ENCODE assay signal across 1 cellular context in the genomic region with DNA sequence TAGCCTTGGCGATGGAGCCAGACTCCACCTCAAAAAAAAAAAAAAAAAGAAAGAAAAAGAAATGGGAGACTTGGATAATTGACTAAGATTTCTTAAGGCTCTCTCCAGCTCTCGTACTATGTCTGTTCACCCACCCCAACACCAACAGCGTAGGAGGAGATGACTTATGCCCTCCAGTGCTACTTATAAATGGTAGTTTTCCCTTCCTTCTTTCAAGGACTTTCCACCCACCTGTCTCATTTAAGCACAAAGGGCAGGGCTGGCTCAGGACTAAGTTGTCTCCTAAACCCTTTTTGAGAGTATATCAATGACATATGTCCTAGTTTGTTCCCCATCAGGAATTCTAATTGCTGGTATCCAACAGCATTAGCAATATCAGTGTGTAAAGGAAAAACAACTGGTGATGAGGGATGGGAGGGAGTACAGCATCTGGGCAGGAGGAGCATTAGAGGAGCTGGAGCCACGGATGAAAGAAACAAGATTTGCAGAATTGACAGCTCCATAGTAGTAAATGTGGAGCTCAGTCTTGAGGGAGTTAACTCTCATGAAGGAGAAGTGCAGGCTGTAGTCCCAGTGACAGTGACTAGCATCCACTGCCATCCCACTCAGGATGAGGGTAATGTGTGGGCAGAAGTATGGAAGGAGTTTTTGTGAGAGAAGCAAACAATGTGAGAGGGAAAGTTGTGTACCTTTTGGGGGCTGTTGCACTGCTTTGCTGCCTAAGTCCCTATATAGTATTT.
TF ChIP-seq lines count a peak whose summit lies in the region.

No MANE protein-coding gene starts in this region.

TF ChIP-seq in GM23338, 12 proteins besides CTCF, POLR2A, EP300 and RAD21 (continued from another document):
- no peak for TF ChIP-seq REST (IDR thresholded peaks at IDR 0.05; ENCODE audit: unreplicated experiment)
- TF ChIP-seq CREB1 (CRISPR knock-in tag; IDR thresholded peaks at IDR 0.05; ENCODE audit: low read depth): no peak
- TF ChIP-seq JUNB (IDR thresholded peaks at IDR 0.05; ENCODE audit: unreplicated experiment): no peak
- TF ChIP-seq POLR2AphosphoS5 (IDR thresholded peaks at IDR 0.05; ENCODE audit: low read depth): no peak
- TF ChIP-seq EZH2phosphoT487 (IDR thresholded peaks at IDR 0.05; ENCODE audit: unreplicated experiment): no peak
- no peak for TF ChIP-seq ZNF331 (CRISPR knock-in tag; IDR thresholded peaks at IDR 0.05; ENCODE audit: low read depth)
- TF ChIP-seq EZH2 (IDR thresholded peaks at IDR 0.05; ENCODE audit: low read depth, unreplicated experiment): no peak
- TF ChIP-seq ZNF462 (CRISPR knock-in tag; IDR thresholded peaks at IDR 0.05): no peak
- no peak for TF ChIP-seq ETS1 (IDR thresholded peaks at IDR 0.05)
- no peak for TF ChIP-seq ZNF114 (CRISPR knock-in tag; IDR thresholded peaks at IDR 0.05)
